11 cellular contexts compared by ENCODE assay signal in the genomic region with DNA sequence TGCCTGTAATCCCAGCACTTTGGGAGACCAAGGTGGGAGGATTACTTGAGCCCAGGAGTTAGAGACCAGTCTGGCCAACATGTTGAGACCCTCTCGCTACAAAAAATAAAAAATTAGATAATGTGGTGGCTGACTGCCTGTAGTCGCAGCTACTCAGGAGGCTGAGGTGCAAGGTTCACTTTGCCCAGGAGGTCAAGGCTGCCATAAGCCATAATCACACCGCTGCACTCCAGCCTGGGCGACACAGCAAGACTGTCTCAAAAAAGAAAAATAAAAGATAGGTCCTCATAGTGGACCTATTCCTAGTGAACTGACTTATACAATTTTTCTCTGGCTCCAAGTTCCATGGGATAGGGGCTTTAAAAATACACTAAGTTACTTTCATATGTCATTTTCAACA.
"Had no signal": no experiment of that assay in that cellular context is flagged by ENCODE, and none has a peak within 500 bp of the region (broad histone marks: within the 10 kb centered on the region; RNA-seq: fewer than 3 reads in every experiment).

No MANE protein-coding gene starts in this region.

- H3K36me3 ChIP-seq: HAP-1 had no signal

- H3K9me3 Mint-ChIP-seq: GM23338, H9, HFFc6 had no signal

- H3K4me1 ChIP-seq: HAP-1 had no signal

- H2AFZ ChIP-seq: GM23248, GM23338 had no signal

- ATAC-seq: GM23338, HCT116 had no signal

- H3K4me3 Mint-ChIP-seq: GM23338, H9, HFFc6 had no signal

- DNase-seq: GM23248, GOT3, H7, H9, HCEC 1CT, HFFc6 had no signal

- H3K4me2 ChIP-seq: GM23338 had no signal

- H3K4me3 ChIP-seq: GM23248, GM23338, HAP-1 had no signal

- H3K9me3 ChIP-seq: HAP-1 had no signal

- FAIRE-seq: H1, H54 had no signal

- H3K9ac ChIP-seq: GM23248 had no signal

- H3K27ac ChIP-seq: GM23248 had no signal

- H3K27ac Mint-ChIP-seq: GM23338, HFFc6 had no signal
